In genomic region chr19:39613597-39613996, GRCh38 we compare ENCODE assay signal across 12 cellular contexts. TPM values are rescaled to one million over a fixed set of nuclear protein-coding genes. Genes with fewer than 3 reads are reported as not detected.
"Had no signal": no experiment of that assay in that cellular context is flagged by ENCODE, and none has a peak within 500 bp of the region (broad histone marks: within the 10 kb centered on the region; RNA-seq: fewer than 3 reads in every experiment).

No MANE protein-coding gene starts in this region.

- H3K9me3 ChIP-seq: HAP-1 had no signal

- DNase-seq: GM23248, GOT3, H7, H9, HCEC 1CT, HFFc6 had no signal

- ATAC-seq: GM23338, HCT116 had no signal

- H3K4me1 ChIP-seq: HAP-1 had no signal

- H3K9ac ChIP-seq: GM23248 had no signal

- H3K4me3 ChIP-seq: GM23248, GM23338, HAP-1 had no signal

- H3K4me2 ChIP-seq: GM23338 had no signal

- H2AFZ ChIP-seq: GM23248, GM23338 had no signal

- FAIRE-seq: H1, H54 had no signal

- H3K36me3 ChIP-seq: HAP-1 had no signal

- H3K27ac ChIP-seq: GM23248 had no signal

RNA-seq across cellular contexts. Expression of gene LGALS13, which starts 11.3 kb away (rescaled TPM):
- total RNA-seq: GM23248, GM23338, H1, H4, H7, H9, HFFc6 had no signal
- polyA plus RNA-seq: GM23248, GM23338, H1 had no signal

RNA-seq across cellular contexts. Expression of gene LGALS16, which starts 42.1 kb away (rescaled TPM):
- total RNA-seq: GM23248, GM23338, H1, H4, H7, H9, HFFc6 had no signal
- polyA plus RNA-seq: GM23248, GM23338, H1 had no signal
